2 cellular contexts compared by ENCODE assay signal in the genomic region with DNA sequence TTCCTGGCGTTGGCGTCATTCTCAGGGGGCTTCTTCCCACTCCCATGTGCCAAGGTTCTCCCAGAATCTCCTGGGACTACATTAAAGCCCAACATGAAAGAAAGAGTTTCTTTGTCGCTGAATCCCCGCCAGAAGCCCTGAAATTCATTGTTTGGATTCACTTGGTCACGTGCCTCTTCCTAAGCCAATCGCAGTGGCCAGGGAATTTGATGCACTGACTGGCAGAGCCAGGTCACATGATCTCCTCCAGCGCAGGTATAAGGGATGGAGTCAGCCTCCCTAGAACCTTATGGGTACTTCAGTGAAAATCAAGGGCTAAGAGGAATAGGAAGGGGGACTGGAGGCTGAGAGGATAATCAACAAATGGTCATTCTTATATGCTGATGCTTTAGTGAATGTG.
TF ChIP-seq lines count a peak whose summit lies in the region.

No MANE protein-coding gene starts in this region.

TF ChIP-seq in HCT116, 20 proteins besides CTCF, POLR2A, EP300 and RAD21:
- no peak for TF ChIP-seq YY1 (IDR thresholded peaks at IDR 0.05; ENCODE audit: extremely low read depth, insufficient replicate concordance, low read depth, low read length)
- no peak for TF ChIP-seq CBX3 (IDR thresholded peaks at IDR 0.05; ENCODE audit: low read depth)
- no peak for TF ChIP-seq FOSL1 (IDR thresholded peaks at IDR 0.05; ENCODE audit: low read depth)
- TF ChIP-seq EZH2 (IDR thresholded peaks at IDR 0.05) = no peak
- no peak for TF ChIP-seq SP1 (IDR thresholded peaks at IDR 0.05; ENCODE audit: low read depth)
- no peak for TF ChIP-seq ZNF274 (IDR thresholded peaks at IDR 0.05; ENCODE audit: low read depth, low read length)
- TF ChIP-seq SRF (IDR thresholded peaks at IDR 0.05; ENCODE audit: low read depth) = no peak
- TF ChIP-seq, protein P1, sequence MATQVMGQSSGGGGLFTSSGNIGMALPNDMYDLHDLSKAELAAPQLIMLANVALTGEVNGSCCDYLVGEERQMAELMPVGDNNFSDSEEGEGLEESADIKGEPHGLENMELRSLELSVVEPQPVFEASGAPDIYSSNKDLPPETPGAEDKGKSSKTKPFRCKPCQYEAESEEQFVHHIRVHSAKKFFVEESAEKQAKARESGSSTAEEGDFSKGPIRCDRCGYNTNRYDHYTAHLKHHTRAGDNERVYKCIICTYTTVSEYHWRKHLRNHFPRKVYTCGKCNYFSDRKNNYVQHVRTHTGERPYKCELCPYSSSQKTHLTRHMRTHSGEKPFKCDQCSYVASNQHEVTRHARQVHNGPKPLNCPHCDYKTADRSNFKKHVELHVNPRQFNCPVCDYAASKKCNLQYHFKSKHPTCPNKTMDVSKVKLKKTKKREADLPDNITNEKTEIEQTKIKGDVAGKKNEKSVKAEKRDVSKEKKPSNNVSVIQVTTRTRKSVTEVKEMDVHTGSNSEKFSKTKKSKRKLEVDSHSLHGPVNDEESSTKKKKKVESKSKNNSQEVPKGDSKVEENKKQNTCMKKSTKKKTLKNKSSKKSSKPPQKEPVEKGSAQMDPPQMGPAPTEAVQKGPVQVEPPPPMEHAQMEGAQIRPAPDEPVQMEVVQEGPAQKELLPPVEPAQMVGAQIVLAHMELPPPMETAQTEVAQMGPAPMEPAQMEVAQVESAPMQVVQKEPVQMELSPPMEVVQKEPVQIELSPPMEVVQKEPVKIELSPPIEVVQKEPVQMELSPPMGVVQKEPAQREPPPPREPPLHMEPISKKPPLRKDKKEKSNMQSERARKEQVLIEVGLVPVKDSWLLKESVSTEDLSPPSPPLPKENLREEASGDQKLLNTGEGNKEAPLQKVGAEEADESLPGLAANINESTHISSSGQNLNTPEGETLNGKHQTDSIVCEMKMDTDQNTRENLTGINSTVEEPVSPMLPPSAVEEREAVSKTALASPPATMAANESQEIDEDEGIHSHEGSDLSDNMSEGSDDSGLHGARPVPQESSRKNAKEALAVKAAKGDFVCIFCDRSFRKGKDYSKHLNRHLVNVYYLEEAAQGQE (IDR thresholded peaks at IDR 0.05; ENCODE audit: low read depth) = no peak
- no peak for TF ChIP-seq TCF7L2 (IDR thresholded peaks at IDR 0.05; ENCODE audit: borderline replicate concordance, extremely low read depth, insufficient read depth, insufficient read length)
- TF ChIP-seq EZH2phosphoT487 (IDR thresholded peaks at IDR 0.05; ENCODE audit: borderline replicate concordance) = no peak
- no peak for TF ChIP-seq CEBPB (IDR thresholded peaks at IDR 0.05; ENCODE audit: low read depth)
- TF ChIP-seq, protein P2, sequence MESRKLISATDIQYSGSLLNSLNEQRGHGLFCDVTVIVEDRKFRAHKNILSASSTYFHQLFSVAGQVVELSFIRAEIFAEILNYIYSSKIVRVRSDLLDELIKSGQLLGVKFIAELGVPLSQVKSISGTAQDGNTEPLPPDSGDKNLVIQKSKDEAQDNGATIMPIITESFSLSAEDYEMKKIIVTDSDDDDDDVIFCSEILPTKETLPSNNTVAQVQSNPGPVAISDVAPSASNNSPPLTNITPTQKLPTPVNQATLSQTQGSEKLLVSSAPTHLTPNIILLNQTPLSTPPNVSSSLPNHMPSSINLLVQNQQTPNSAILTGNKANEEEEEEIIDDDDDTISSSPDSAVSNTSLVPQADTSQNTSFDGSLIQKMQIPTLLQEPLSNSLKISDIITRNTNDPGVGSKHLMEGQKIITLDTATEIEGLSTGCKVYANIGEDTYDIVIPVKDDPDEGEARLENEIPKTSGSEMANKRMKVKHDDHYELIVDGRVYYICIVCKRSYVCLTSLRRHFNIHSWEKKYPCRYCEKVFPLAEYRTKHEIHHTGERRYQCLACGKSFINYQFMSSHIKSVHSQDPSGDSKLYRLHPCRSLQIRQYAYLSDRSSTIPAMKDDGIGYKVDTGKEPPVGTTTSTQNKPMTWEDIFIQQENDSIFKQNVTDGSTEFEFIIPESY (IDR thresholded peaks at IDR 0.05; ENCODE audit: extremely low read depth, insufficient replicate concordance, low read length) = no peak
- TF ChIP-seq EGR1 (IDR thresholded peaks at IDR 0.05; ENCODE audit: low read depth) = no peak
- TF ChIP-seq JUND (IDR thresholded peaks at IDR 0.05) = no peak
- TF ChIP-seq, protein P3, sequence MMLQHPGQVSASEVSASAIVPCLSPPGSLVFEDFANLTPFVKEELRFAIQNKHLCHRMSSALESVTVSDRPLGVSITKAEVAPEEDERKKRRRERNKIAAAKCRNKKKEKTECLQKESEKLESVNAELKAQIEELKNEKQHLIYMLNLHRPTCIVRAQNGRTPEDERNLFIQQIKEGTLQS (IDR thresholded peaks at IDR 0.05) = no peak
- TF ChIP-seq, protein P4, sequence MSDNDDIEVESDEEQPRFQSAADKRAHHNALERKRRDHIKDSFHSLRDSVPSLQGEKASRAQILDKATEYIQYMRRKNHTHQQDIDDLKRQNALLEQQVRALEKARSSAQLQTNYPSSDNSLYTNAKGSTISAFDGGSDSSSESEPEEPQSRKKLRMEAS (IDR thresholded peaks at IDR 0.05) = no peak
- no peak for TF ChIP-seq ZFX (IDR thresholded peaks at IDR 0.05)

TF ChIP-seq in SK-N-SH, 30 proteins besides CTCF, POLR2A, EP300 and RAD21:
- TF ChIP-seq SMC3 (IDR thresholded peaks at IDR 0.05; ENCODE audit: low read depth, low read length) = no peak
- no peak for TF ChIP-seq GABPA (IDR thresholded peaks at IDR 0.05; ENCODE audit: low read depth)
- TF ChIP-seq, protein P1 (IDR thresholded peaks at IDR 0.05; ENCODE audit: low read depth, low read length) = no peak
- TF ChIP-seq, protein P5, sequence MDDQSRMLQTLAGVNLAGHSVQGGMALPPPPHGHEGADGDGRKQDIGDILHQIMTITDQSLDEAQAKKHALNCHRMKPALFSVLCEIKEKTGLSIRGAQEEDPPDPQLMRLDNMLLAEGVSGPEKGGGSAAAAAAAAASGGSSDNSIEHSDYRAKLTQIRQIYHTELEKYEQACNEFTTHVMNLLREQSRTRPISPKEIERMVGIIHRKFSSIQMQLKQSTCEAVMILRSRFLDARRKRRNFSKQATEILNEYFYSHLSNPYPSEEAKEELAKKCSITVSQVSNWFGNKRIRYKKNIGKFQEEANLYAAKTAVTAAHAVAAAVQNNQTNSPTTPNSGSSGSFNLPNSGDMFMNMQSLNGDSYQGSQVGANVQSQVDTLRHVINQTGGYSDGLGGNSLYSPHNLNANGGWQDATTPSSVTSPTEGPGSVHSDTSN (IDR thresholded peaks at IDR 0.05) = no peak
- no peak for TF ChIP-seq MEF2A (IDR thresholded peaks at IDR 0.05; ENCODE audit: borderline replicate concordance, low read depth)
- TF ChIP-seq NFIC (IDR thresholded peaks at IDR 0.05; ENCODE audit: borderline replicate concordance) = no peak
- no peak for TF ChIP-seq TCF12 (IDR thresholded peaks at IDR 0.05)
- no peak for TF ChIP-seq NRF1 (IDR thresholded peaks at IDR 0.05; ENCODE audit: low read depth, low read length)
